18 cellular contexts compared by ENCODE assay signal in genomic region chr22:49606562-49606961, GRCh38.
DNase-seq lines count a peak whose midpoint lies in the region; ATAC-seq and TF ChIP-seq lines count a peak whose summit lies in the region.
"Had no signal": no experiment of that assay in that cellular context is flagged by ENCODE, and none has a peak within 500 bp of the region (broad histone marks: within the 10 kb centered on the region; RNA-seq: fewer than 3 reads in every experiment).

No MANE protein-coding gene starts in this region.

- H3K4ac ChIP-seq in trophoblast cell (ENCODE audit: low read depth, low read length) = no peak overlapping the region

- TF ChIP-seq POLR2A in spleen (IDR thresholded peaks at IDR 0.05) = no peak

- no peak overlapping the region for H3K4me2 ChIP-seq in trophoblast cell (ENCODE audit: low read length)
- H3K4me2 ChIP-seq: A549; BLaER1 treated with 17β-estradiol and CSF1 and Interleukin-3, amounts not matched to agents 10 nM and 100 nM had no signal

- H3K36me3 ChIP-seq in trophoblast cell (ENCODE audit: control insufficient read depth in 1 of 2, insufficient read depth in 2 of 2, low read length in 2 of 2) = no peaks in the 10 kb centered on the region
- peaks cover 0 to 57% (median 5%) of the 10 kb centered on the region in 6 donors for H3K36me3 ChIP-seq in spleen

- H4K8ac ChIP-seq in trophoblast cell (ENCODE audit: low read depth, low read length) = no peak overlapping the region

- H4K91ac ChIP-seq in trophoblast cell (ENCODE audit: low read depth, low read length) = no peak overlapping the region

- H3K23ac ChIP-seq in trophoblast cell (ENCODE audit: low read length) = no peak overlapping the region

- no peak overlapping the region for H3K9ac ChIP-seq in trophoblast cell (ENCODE audit: low read length)
- H3K9ac ChIP-seq: BLaER1 treated with 17β-estradiol and CSF1 and Interleukin-3, amounts not matched to agents 10 nM and 100 nM had no signal

- H2BK12ac ChIP-seq in trophoblast cell (ENCODE audit: low read length) = no peak overlapping the region

- no CpG with 5 or more reads among the region's 8 CpGs for WGBS in trophoblast cell (ENCODE audit: extremely low coverage, insufficient coverage, insufficient read length)
- WGBS in spleen, 5 donors = 85 to 97% (median 95%) methylated on average over 8 of the region's 8 CpGs

- intact Hi-C loops in spleen (cut with DNase I; ENCODE audit: low total_unique reads) = no loop called here

- H3K27ac ChIP-seq in trophoblast cell (ENCODE audit: low read depth, low read length) (no peak overlapping the region), spleen (no peak overlapping the region)
- H3K27ac ChIP-seq: 22Rv1; A549; BLaER1 treated with 17β-estradiol and CSF1 and Interleukin-3, amounts not matched to agents 10 nM and 100 nM; C4-2B had no signal

- H3K14ac ChIP-seq in trophoblast cell (ENCODE audit: low read length) = no peak overlapping the region

- no peak for ATAC-seq in HG03025 (IDR thresholded peaks at IDR 0.05; ENCODE audit: low FRiP score, unreplicated experiment)
- ATAC-seq: A549; CD8-positive, alpha-beta T cell had no signal

- H3K79me2 ChIP-seq in trophoblast cell (ENCODE audit: control insufficient read depth, insufficient read depth, low read length, poor library complexity) = no peaks in the 10 kb centered on the region

- no peak overlapping the region for H2BK120ac ChIP-seq in trophoblast cell (ENCODE audit: insufficient read depth, low read length, poor library complexity)

- H2AFZ ChIP-seq in trophoblast cell (ENCODE audit: insufficient read depth, low read length, poor library complexity) = no peak overlapping the region

- peak; percentile 2 for DNase-seq in activated CD8-positive, alpha-beta memory T cell treated with anti-CD3 and anti-CD28 coated beads, Interleukin-2, amount 50 U/mL, for 4 hours
- no peak for DNase-seq in activated CD8-positive, alpha-beta memory T cell treated with anti-CD3 and anti-CD28 coated beads, Interleukin-2, amount 50 U/mL, for 48 hours
- DNase-seq in mesenteric fat pad (ENCODE audit: low spot score) = peak; percentile 57
- no peak for DNase-seq in trophoblast cell
- DNase-seq in spleen = peak; percentile 21
- no peak for DNase-seq in NCI-H510A treated with DMSO at 0.1 percent for 48 hours (lab: John Stamatoyannopoulos, UW)
- DNase-seq in kidney tubule cell (ENCODE audit: low spot score) = no peak
- DNase-seq: AML-193; Calu3; CD8-positive, alpha-beta T cell; DMS79 treated with DMSO at 0.1 percent for 48 hours; GF-D8 had no signal

- H2BK5ac ChIP-seq in trophoblast cell (ENCODE audit: low read depth, low read length, poor library complexity) = no peak overlapping the region

- no peak for TF ChIP-seq CTCF in spleen (IDR thresholded peaks at IDR 0.05 in 8 of 11, conservative IDR thresholded peaks at IDR 0.05 in 3 of 11)

- no peak overlapping the region for H3K18ac ChIP-seq in trophoblast cell (ENCODE audit: low read length)

- H3K4me3 ChIP-seq in trophoblast cell (ENCODE audit: low read depth, low read length) = peak overlapping the region; percentile 53
- H3K4me3 ChIP-seq in spleen = no peak overlapping the region
- H3K4me3 ChIP-seq: A549; BLaER1 treated with 17β-estradiol and CSF1 and Interleukin-3, amounts not matched to agents 10 nM and 100 nM had no signal

- H3K27me3 ChIP-seq in trophoblast cell (ENCODE audit: insufficient read depth, low read length) (peaks cover 2% of the 10 kb centered on the region), spleen (replicated peaks in 1 of 7) (no peaks in the 10 kb centered on the region)
- H3K27me3 ChIP-seq: BLaER1 treated with 17β-estradiol and CSF1 and Interleukin-3, amounts not matched to agents 10 nM and 100 nM had no signal

- H2AK5ac ChIP-seq in trophoblast cell (ENCODE audit: low read length) = no peak overlapping the region

- H3K79me1 ChIP-seq in trophoblast cell (ENCODE audit: low read length) = no peaks in the 10 kb centered on the region

- peaks cover 5% of the 10 kb centered on the region for H3K9me3 ChIP-seq in trophoblast cell (ENCODE audit: insufficient read depth, low read depth, low read length)
- peaks cover 0 to 32% (median 28%) of the 10 kb centered on the region in 8 donors for H3K9me3 ChIP-seq in spleen

- no peak overlapping the region for H4K12ac ChIP-seq in trophoblast cell (ENCODE audit: low read depth, low read length)

- H3K4me1 ChIP-seq in trophoblast cell (ENCODE audit: control insufficient read depth in 1 of 2, insufficient read depth in 2 of 2, low read length in 2 of 2) (no peaks in the 10 kb centered on the region), spleen (peaks cover 0 to 5% (median 0%) of the 10 kb centered on the region in 6 donors)
- H3K4me1 ChIP-seq: A549; BLaER1 treated with 17β-estradiol and CSF1 and Interleukin-3, amounts not matched to agents 10 nM and 100 nM; Caco-2 had no signal

Comparison
In these comparisons a context has a peak if more than half of its experiments do, and no peak if none do; other contexts are left out.
1. DNase-seq: peak in activated CD8-positive, alpha-beta memory T cell treated with anti-CD3 and anti-CD28 coated beads, Interleukin-2, amount 50 U/mL, for 4 hours (single experiment), mesenteric fat pad (single experiment) and spleen (single experiment); none in activated CD8-positive, alpha-beta memory T cell treated with anti-CD3 and anti-CD28 coated beads, Interleukin-2, amount 50 U/mL, for 48 hours (single experiment), trophoblast cell (0 of 2), NCI-H510A treated with DMSO at 0.1 percent for 48 hours (single experiment) and kidney tubule cell (single experiment).